ENCODE assay signal across 14 cellular contexts in the genomic region with DNA sequence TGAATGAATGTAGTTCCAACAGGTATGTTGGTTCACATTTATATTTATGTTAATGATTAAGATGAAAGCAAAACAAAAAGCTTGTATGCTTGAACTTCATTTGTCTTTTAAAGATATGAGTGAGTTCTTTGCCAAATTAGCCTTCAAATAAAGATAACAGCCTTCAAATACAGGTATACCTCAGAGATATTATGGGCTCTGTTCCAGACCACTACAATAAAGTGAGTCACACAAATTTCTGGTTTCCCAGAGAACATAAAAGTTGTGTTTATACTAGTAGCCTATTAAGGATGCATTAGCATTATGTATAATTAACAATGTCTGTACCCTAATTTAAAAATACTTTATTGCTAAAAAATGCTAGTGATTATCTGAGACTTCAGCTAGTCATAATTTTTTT.
"Had no signal": no experiment of that assay in that cellular context is flagged by ENCODE, and none has a peak within 500 bp of the region (broad histone marks: within the 10 kb centered on the region; RNA-seq: fewer than 3 reads in every experiment).

No MANE protein-coding gene starts in this region.

- H3K4me3 ChIP-seq: hepatocyte, left lung, right atrium auricular region, tibial artery had no signal

- H3K27ac ChIP-seq: epithelial cell of prostate, hepatocyte, left lung, right atrium auricular region, tibial artery had no signal

- FAIRE-seq: TTC549, urothelium cell line had no signal

- H3K9me3 ChIP-seq: left lung, right atrium auricular region, tibial artery had no signal

- H3K36me3 ChIP-seq: left lung, right atrium auricular region, tibial artery had no signal

- H3K27me3 ChIP-seq: hepatocyte, left lung, right atrium auricular region, tibial artery had no signal

- H3K4me1 ChIP-seq: left lung, right atrium auricular region, tibial artery had no signal

- ATAC-seq: effector memory CD8-positive, alpha-beta T cell; left lung; stimulated activated naive CD8-positive, alpha-beta T cell treated with anti-CD3 and anti-CD28 coated beads, Interleukin-15, Interleukin-2, amounts not matched to agents 100 U/mL and 50 U/mL, for 24 hours had no signal

- DNase-seq: activated CD4-positive, alpha-beta T cell treated with anti-CD3 and anti-CD28 coated beads, Interleukin-2, amount 50 U/mL, for 48 hours; activated gamma-delta T cell; effector memory CD8-positive, alpha-beta T cell; foreskin fibroblast; left lung; occipital lobe; stimulated activated naive CD8-positive, alpha-beta T cell treated with anti-CD3 and anti-CD28 coated beads, Interleukin-15, Interleukin-2, amounts not matched to agents 100 U/mL and 50 U/mL, for 24 hours; substantia nigra; tibial artery had no signal
